In the genomic region with DNA sequence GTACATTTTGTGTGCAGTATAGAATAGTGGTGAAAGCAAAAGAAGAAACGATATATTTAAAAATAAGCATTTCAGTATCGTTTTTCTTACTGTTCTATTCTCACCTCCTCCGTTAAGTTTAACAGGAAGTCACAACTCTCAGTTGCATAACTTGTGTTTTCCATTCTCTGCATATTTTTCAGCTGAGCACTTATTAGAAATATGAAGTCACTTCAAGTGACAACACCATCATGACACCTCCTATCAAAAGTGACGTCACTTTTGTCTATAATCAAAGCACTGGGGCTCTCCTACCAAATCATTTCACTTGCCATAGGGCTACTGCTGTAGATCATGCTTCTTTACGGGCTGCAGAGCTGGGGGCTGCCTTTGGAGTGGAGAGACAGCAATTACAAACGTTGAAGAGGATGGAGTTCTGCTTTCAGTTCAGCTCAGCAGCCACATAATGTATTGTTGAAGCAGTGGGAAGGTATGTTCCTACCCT, we compare ENCODE assay signal across 8 cellular contexts. TPM values are rescaled to one million over a fixed set of nuclear protein-coding genes. Genes with fewer than 3 reads are reported as not detected.
DNase-seq lines count a peak whose midpoint lies in the region; ATAC-seq and TF ChIP-seq lines count a peak whose summit lies in the region.

No MANE protein-coding gene starts in this region.

- CTCF ChIA-PET in SK-N-SH (lab: Yijun Ruan, JAX): interaction anchor here (1.6 kb wide), 1 partner anchor 12 kb away, joined by 3 read pairs; no protein-coding TSS in a partner anchor

- no peaks in the 10 kb centered on the region for H3K9me3 ChIP-seq in SK-N-SH

- no peaks in the 10 kb centered on the region for H3K36me3 ChIP-seq in SK-N-SH (replicated peaks in 1 of 2; ENCODE audit: control insufficient read depth in 1 of 2, insufficient read depth in 2 of 2, low read length in 1 of 2)

- H4K20me1 ChIP-seq in SK-N-SH (ENCODE audit: insufficient read depth): no peaks in the 10 kb centered on the region

- no peak overlapping the region for H3K4me3 ChIP-seq in SK-N-SH (ENCODE audit: low read depth in 2 of 2, low read length in 1 of 2)

- TF ChIP-seq CTCF in SK-N-SH (IDR thresholded peaks at IDR 0.05): no peak

- H3K4me1 ChIP-seq in SK-N-SH (ENCODE audit: control insufficient read depth in 1 of 2, insufficient read depth in 2 of 2, low read depth in 1 of 2, low read length in 1 of 2): peaks cover 0 to 4% of the 10 kb centered on the region in 2 experiments; a peak in 2 of 4 replicates

- no peak overlapping the region for H3K27ac ChIP-seq in SK-N-SH (ENCODE audit: low read depth in 2 of 2, low read length in 1 of 2)

- TF ChIP-seq RAD21 in SK-N-SH (IDR thresholded peaks at IDR 0.05; ENCODE audit: low read length): no peak

- DNase-seq in M059J (ENCODE audit: low read depth) (peak; percentile 27), NCI-H1694 treated with DMSO at 0.1 percent for 48 hours (lab: John Stamatoyannopoulos, UW) (no peak), SK-N-SH (no peak), NCI-H2227 (lab: John Stamatoyannopoulos, UW; ENCODE audit: unreplicated experiment) (no peak), GOT3 (lab: John Stamatoyannopoulos, UW) (no peak)
- DNase-seq in central memory CD4-positive, alpha-beta T cell: peak; percentile 45

- TF ChIP-seq EP300 in SK-N-SH (IDR thresholded peaks at IDR 0.05; ENCODE audit: borderline replicate concordance in 1 of 2, low read depth in 1 of 2, low read length in 1 of 2): no peak

- no peak overlapping the region for H3K9ac ChIP-seq in SK-N-SH

- H3K9me2 ChIP-seq in SK-N-SH: no peaks in the 10 kb centered on the region

- H2AFZ ChIP-seq in SK-N-SH (ENCODE audit: low read depth): no peak overlapping the region

- POLR2A ChIA-PET in SK-N-SH (lab: Yijun Ruan, JAX): no interaction called here

- H3K4me2 ChIP-seq in SK-N-SH: no peak overlapping the region

- ATAC-seq in GM18508 (IDR thresholded peaks at IDR 0.05; ENCODE audit: insufficient read depth, unreplicated experiment) (peak; percentile 47), GM21717 (IDR thresholded peaks at IDR 0.05; ENCODE audit: unreplicated experiment) (peak; percentile 84)

- no peaks in the 10 kb centered on the region for H3K27me3 ChIP-seq in SK-N-SH (ENCODE audit: insufficient read depth)

- no peaks in the 10 kb centered on the region for H3F3A ChIP-seq in SK-N-SH (replicated peaks; ENCODE audit: insufficient read depth)

- no peaks in the 10 kb centered on the region for H3K79me2 ChIP-seq in SK-N-SH (ENCODE audit: insufficient read depth)

- WGBS in SK-N-SH (ENCODE audit: low lambda C conversion rate): 56% methylated on average over 6 of the region's 6 CpGs

TF ChIP-seq in SK-N-SH, 30 proteins besides CTCF, POLR2A, EP300 and RAD21:
- TF ChIP-seq, protein P1, sequence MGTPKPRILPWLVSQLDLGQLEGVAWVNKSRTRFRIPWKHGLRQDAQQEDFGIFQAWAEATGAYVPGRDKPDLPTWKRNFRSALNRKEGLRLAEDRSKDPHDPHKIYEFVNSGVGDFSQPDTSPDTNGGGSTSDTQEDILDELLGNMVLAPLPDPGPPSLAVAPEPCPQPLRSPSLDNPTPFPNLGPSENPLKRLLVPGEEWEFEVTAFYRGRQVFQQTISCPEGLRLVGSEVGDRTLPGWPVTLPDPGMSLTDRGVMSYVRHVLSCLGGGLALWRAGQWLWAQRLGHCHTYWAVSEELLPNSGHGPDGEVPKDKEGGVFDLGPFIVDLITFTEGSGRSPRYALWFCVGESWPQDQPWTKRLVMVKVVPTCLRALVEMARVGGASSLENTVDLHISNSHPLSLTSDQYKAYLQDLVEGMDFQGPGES (IDR thresholded peaks at IDR 0.05; ENCODE audit: low read depth, low read length): no peak
- TF ChIP-seq ZBTB33 (IDR thresholded peaks at IDR 0.05; ENCODE audit: borderline replicate concordance, low read depth) (no peak), RCOR1 (IDR thresholded peaks at IDR 0.05; ENCODE audit: low read length) (no peak), NRF1 (IDR thresholded peaks at IDR 0.05; ENCODE audit: low read depth, low read length) (no peak), GABPA (IDR thresholded peaks at IDR 0.05; ENCODE audit: low read depth) (no peak), TAF1 (IDR thresholded peaks at IDR 0.05; ENCODE audit: borderline replicate concordance, low read depth, low read length) (no peak), MXI1 (IDR thresholded peaks at IDR 0.05; ENCODE audit: low read depth, low read length) (no peak), FOSL2 (IDR thresholded peaks at IDR 0.05; ENCODE audit: borderline replicate concordance, low read depth) (no peak), TEAD4 (IDR thresholded peaks at IDR 0.05; ENCODE audit: borderline replicate concordance, insufficient read depth) (no peak)
- TF ChIP-seq, protein P2, sequence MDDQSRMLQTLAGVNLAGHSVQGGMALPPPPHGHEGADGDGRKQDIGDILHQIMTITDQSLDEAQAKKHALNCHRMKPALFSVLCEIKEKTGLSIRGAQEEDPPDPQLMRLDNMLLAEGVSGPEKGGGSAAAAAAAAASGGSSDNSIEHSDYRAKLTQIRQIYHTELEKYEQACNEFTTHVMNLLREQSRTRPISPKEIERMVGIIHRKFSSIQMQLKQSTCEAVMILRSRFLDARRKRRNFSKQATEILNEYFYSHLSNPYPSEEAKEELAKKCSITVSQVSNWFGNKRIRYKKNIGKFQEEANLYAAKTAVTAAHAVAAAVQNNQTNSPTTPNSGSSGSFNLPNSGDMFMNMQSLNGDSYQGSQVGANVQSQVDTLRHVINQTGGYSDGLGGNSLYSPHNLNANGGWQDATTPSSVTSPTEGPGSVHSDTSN (IDR thresholded peaks at IDR 0.05): no peak
- TF ChIP-seq, protein P3, sequence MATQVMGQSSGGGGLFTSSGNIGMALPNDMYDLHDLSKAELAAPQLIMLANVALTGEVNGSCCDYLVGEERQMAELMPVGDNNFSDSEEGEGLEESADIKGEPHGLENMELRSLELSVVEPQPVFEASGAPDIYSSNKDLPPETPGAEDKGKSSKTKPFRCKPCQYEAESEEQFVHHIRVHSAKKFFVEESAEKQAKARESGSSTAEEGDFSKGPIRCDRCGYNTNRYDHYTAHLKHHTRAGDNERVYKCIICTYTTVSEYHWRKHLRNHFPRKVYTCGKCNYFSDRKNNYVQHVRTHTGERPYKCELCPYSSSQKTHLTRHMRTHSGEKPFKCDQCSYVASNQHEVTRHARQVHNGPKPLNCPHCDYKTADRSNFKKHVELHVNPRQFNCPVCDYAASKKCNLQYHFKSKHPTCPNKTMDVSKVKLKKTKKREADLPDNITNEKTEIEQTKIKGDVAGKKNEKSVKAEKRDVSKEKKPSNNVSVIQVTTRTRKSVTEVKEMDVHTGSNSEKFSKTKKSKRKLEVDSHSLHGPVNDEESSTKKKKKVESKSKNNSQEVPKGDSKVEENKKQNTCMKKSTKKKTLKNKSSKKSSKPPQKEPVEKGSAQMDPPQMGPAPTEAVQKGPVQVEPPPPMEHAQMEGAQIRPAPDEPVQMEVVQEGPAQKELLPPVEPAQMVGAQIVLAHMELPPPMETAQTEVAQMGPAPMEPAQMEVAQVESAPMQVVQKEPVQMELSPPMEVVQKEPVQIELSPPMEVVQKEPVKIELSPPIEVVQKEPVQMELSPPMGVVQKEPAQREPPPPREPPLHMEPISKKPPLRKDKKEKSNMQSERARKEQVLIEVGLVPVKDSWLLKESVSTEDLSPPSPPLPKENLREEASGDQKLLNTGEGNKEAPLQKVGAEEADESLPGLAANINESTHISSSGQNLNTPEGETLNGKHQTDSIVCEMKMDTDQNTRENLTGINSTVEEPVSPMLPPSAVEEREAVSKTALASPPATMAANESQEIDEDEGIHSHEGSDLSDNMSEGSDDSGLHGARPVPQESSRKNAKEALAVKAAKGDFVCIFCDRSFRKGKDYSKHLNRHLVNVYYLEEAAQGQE (IDR thresholded peaks at IDR 0.05; ENCODE audit: low read depth, low read length): no peak

RNA-seq across cellular contexts. Expression of gene STAT4, which starts 36.3 kb away (rescaled TPM):
- total RNA-seq in M059J (2014; rRNA removed; shearing (Covaris generic)): 0.22 and 0.37 TPM in 2 replicates
- 0.12 and 0.19 TPM in 2 replicates for polyA plus RNA-seq in SK-N-SH (2012; rRNA removed)
- polyA plus RNA-seq in SK-N-SH (2012; cell fraction: cytosol; rRNA removed): 0.10 and 0.16 TPM in 2 replicates
- 0.18 and 0.76 TPM in 2 replicates for polyA plus RNA-seq in SK-N-SH (2012; cell fraction: nucleus; rRNA removed)

Comparison
In these comparisons a context has a peak if more than half of its experiments do, and no peak if none do; other contexts are left out.
1. DNase-seq: peak in M059J (single experiment) and central memory CD4-positive, alpha-beta T cell (single experiment); none in NCI-H1694 treated with DMSO at 0.1 percent for 48 hours (single experiment), SK-N-SH (single experiment), NCI-H2227 (single experiment) and GOT3 (single experiment).